14 cellular contexts compared by ENCODE assay signal in genomic region chr12:26425587-26426260, GRCh38.
DNase-seq lines count a peak whose midpoint lies in the region; ATAC-seq and TF ChIP-seq lines count a peak whose summit lies in the region.
"Had no signal": no experiment of that assay in that cellular context is flagged by ENCODE, and none has a peak within 500 bp of the region (broad histone marks: within the 10 kb centered on the region; RNA-seq: fewer than 3 reads in every experiment).

No MANE protein-coding gene starts in this region.

- no peaks in the 10 kb centered on the region for H3K27me3 Mint-ChIP-seq in activated CD8-positive, alpha-beta memory T cell treated with anti-CD3 and anti-CD28 coated beads, Interleukin-2, amount 10 ng/mL, durations not matched to agents 7 days and 5 days
- H3K27me3 Mint-ChIP-seq in Caco-2 (ENCODE audit: insufficient read depth, unreplicated experiment), result no peaks in the 10 kb centered on the region
- H3K27me3 Mint-ChIP-seq: activated naive CD8-positive, alpha-beta T cell treated with anti-CD3 and anti-CD28 coated beads, Interleukin-2, amount 10 ng/mL, durations not matched to agents 7 days and 5 days had no signal

- H3K9me3 Mint-ChIP-seq in activated CD8-positive, alpha-beta memory T cell treated with anti-CD3 and anti-CD28 coated beads, Interleukin-2, amount 10 ng/mL, durations not matched to agents 7 days and 5 days (ENCODE audit: low read depth), result no peaks in the 10 kb centered on the region
- H3K9me3 Mint-ChIP-seq in Caco-2 (ENCODE audit: unreplicated experiment), result no peaks in the 10 kb centered on the region

- peaks cover 25% of the 10 kb centered on the region for H3K4me1 ChIP-seq in Caco-2
- H3K4me1 ChIP-seq: esophagus squamous epithelium, Peyer's patch had no signal

- no peak for TF ChIP-seq CTCF in Caco-2 (IDR thresholded peaks at IDR 0.05; ENCODE audit: insufficient read depth in 1 of 2, low read depth in 1 of 2, low read length in 1 of 2, severe bottlenecking in 1 of 2, unreplicated experiment in 1 of 2)

- H3K36me3 ChIP-seq in Caco-2 (ENCODE audit: control insufficient read depth, insufficient read depth, low read length), result no peaks in the 10 kb centered on the region
- H3K36me3 ChIP-seq: Peyer's patch had no signal

- no peaks in the 10 kb centered on the region for H3K27me3 ChIP-seq in Caco-2 (replicated peaks; ENCODE audit: control insufficient read depth, insufficient read depth, low read length)
- H3K27me3 ChIP-seq: esophagus squamous epithelium, Peyer's patch had no signal

- intact Hi-C loops in Caco-2 (cut with micrococcal nuclease; ENCODE audit: unreplicated experiment), result loop anchor here (5.0 kb wide), 1 partner anchor 313 kb away; no protein-coding TSS in a partner anchor

- H3K4me3 Mint-ChIP-seq in activated CD8-positive, alpha-beta memory T cell treated with anti-CD3 and anti-CD28 coated beads, Interleukin-2, amount 10 ng/mL, durations not matched to agents 7 days and 5 days, result no peak overlapping the region
- no peak overlapping the region for H3K4me3 Mint-ChIP-seq in Caco-2 (ENCODE audit: unreplicated experiment)
- H3K4me3 Mint-ChIP-seq: activated naive CD8-positive, alpha-beta T cell treated with anti-CD3 and anti-CD28 coated beads, Interleukin-2, amount 10 ng/mL, durations not matched to agents 7 days and 5 days had no signal

- no peaks in the 10 kb centered on the region; the same call in 1 of the 2 replicates for H3K9me3 ChIP-seq in Caco-2
- H3K9me3 ChIP-seq: esophagus squamous epithelium, Peyer's patch had no signal

- H3K27ac Mint-ChIP-seq in activated CD8-positive, alpha-beta memory T cell treated with anti-CD3 and anti-CD28 coated beads, Interleukin-2, amount 10 ng/mL, durations not matched to agents 7 days and 5 days, result peak overlapping the region; percentile 48
- H3K27ac Mint-ChIP-seq in Caco-2 (ENCODE audit: unreplicated experiment), result no peak overlapping the region
- H3K27ac Mint-ChIP-seq: activated naive CD8-positive, alpha-beta T cell treated with anti-CD3 and anti-CD28 coated beads, Interleukin-2, amount 10 ng/mL, durations not matched to agents 7 days and 5 days had no signal

- CTCF ChIA-PET in activated CD8-positive, alpha-beta memory T cell treated with anti-CD3 and anti-CD28 coated beads, Interleukin-2, amount 10 ng/mL, durations not matched to agents 7 days and 5 days (lab: Charles Lee), result interaction anchor here (0.6 to 1.0 kb wide), 4 partner anchors 13 to 596 kb away, joined by 3 to 4 read pairs (median 3); no protein-coding TSS in a partner anchor
- CTCF ChIA-PET in Caco-2 (lab: Charles Lee), result no interaction called here

- H3K4me1 Mint-ChIP-seq in activated CD8-positive, alpha-beta memory T cell treated with anti-CD3 and anti-CD28 coated beads, Interleukin-2, amount 10 ng/mL, durations not matched to agents 7 days and 5 days, result peaks cover 13% of the 10 kb centered on the region
- peaks cover 23% of the 10 kb centered on the region for H3K4me1 Mint-ChIP-seq in Caco-2 (ENCODE audit: low read depth, unreplicated experiment)

- peaks cover 6% of the 10 kb centered on the region for H3K36me3 Mint-ChIP-seq in activated CD8-positive, alpha-beta memory T cell treated with anti-CD3 and anti-CD28 coated beads, Interleukin-2, amount 10 ng/mL, durations not matched to agents 7 days and 5 days
- H3K36me3 Mint-ChIP-seq in Caco-2 (ENCODE audit: insufficient read depth, unreplicated experiment), result peaks cover 5% of the 10 kb centered on the region

- POLR2A ChIA-PET in Caco-2 (lab: Charles Lee), result no interaction called here

- no peak for DNase-seq in activated CD8-positive, alpha-beta memory T cell treated with anti-CD3 and anti-CD28 coated beads, Interleukin-2, amount 10 ng/mL, durations not matched to agents 7 days and 5 days
- DNase-seq in activated CD8-positive, alpha-beta memory T cell treated with anti-CD3 and anti-CD28 coated beads, Interleukin-2, amount 50 U/mL, for 48 hours, result no peak
- DNase-seq in stromal cell of bone marrow (ENCODE audit: low read depth), result peak; percentile 13
- no peak for DNase-seq in mucosa of gallbladder (ENCODE audit: low spot score)
- no peak for DNase-seq in H4 (ENCODE audit: low spot score)
- DNase-seq in Caco-2, result no peak
- DNase-seq: activated naive CD8-positive, alpha-beta T cell treated with anti-CD3 and anti-CD28 coated beads, Interleukin-2, amount 10 ng/mL, durations not matched to agents 7 days and 5 days; esophagus squamous epithelium; GDM1; left cardiac atrium; NCI-H187; Peyer's patch had no signal

- H3K4me3 ChIP-seq in Caco-2 (ENCODE audit: low read depth, low read length), result no peak overlapping the region
- H3K4me3 ChIP-seq: esophagus squamous epithelium, Peyer's patch had no signal

- no TSS peak for BruUV-seq in Caco-2 (replicated peaks; lab: Mats Ljungman, UMichigan)

- no peak for ATAC-seq in activated CD8-positive, alpha-beta memory T cell treated with anti-CD3 and anti-CD28 coated beads, Interleukin-2, amount 10 ng/mL, durations not matched to agents 7 days and 5 days
- ATAC-seq in HG02623 (IDR thresholded peaks at IDR 0.05; ENCODE audit: unreplicated experiment), result peak; percentile 65
- peak; percentile 69 for ATAC-seq in HG03521 (IDR thresholded peaks at IDR 0.05; ENCODE audit: unreplicated experiment)
- ATAC-seq: left cardiac atrium had no signal
